1 cellular context compared by ENCODE assay signal in genomic region chrX:19349263-19349662, GRCh38.
TF ChIP-seq lines count a peak whose summit lies in the region.

No MANE protein-coding gene starts in this region.

TF ChIP-seq in K562, 482 proteins besides CTCF, POLR2A, EP300 and RAD21 (continued from another document):
- peak; percentile 71 for TF ChIP-seq MAFF (IDR thresholded peaks at IDR 0.05; ENCODE audit: low read length)
- TF ChIP-seq ZNF316 (IDR thresholded peaks at IDR 0.05): peak; percentile 85
- TF ChIP-seq, protein P1, sequence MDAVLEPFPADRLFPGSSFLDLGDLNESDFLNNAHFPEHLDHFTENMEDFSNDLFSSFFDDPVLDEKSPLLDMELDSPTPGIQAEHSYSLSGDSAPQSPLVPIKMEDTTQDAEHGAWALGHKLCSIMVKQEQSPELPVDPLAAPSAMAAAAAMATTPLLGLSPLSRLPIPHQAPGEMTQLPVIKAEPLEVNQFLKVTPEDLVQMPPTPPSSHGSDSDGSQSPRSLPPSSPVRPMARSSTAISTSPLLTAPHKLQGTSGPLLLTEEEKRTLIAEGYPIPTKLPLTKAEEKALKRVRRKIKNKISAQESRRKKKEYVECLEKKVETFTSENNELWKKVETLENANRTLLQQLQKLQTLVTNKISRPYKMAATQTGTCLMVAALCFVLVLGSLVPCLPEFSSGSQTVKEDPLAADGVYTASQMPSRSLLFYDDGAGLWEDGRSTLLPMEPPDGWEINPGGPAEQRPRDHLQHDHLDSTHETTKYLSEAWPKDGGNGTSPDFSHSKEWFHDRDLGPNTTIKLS (IDR thresholded peaks at IDR 0.05; ENCODE audit: borderline replicate concordance, low read depth): no peak
